8 cellular contexts compared by ENCODE assay signal in the genomic region with DNA sequence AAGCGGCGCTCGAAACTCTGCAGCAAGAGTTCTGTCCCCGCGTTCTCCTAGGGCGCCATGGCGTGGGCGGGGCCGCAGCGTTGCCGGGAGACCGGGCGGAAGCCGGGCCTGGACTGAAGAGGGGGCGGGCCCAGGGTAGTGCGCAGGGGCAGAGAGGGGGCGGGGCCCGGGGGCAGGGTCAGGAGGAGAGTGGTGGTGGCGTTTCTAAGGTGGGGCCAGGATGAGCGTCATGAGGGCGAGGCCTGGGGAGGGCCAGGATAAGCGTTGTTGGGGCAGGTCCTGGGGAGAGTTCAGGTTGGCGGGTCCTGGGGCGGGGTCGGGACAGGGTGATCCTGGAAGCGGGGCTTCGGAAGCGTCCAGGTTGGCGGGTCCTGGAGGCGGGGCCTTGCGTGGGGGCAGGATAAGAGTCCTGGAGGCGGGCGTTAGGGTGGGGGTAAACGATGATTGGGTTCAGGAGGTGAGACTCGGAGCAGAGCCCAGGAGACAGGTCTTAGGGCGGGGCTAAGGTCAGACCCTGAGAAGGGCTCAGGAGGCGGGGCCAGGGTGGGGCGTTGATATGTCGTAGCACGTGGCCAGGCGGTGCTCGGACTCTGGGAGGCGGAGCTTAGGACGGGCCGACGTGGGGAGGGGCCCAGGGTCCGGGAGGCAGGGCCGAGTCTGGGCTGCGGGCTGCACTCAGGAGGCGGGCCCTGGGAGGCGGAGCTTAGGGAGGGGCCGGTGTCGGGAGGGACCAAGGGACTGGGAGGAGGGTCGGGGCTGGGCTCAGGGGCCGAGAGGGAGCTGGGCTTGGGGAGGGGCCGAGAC.
DNase-seq lines count a peak whose midpoint lies in the region; ATAC-seq and TF ChIP-seq lines count a peak whose summit lies in the region.
"Not testable (repeated sequence)": the region's sequence is repeated elsewhere in the genome, so short reads cannot be mapped to it uniquely, and the experiment has no call there.

No MANE protein-coding gene starts in this region.

- not testable (repeated sequence) for H3K9me3 ChIP-seq in liver (ENCODE audit: control insufficient read depth in 4 of 4, low read length in 3 of 4)

- H3K4me1 ChIP-seq in liver (ENCODE audit: control insufficient read depth in 4 of 4, insufficient read depth in 4 of 4, low read length in 3 of 4) = not testable (repeated sequence)

- H3K27me3 ChIP-seq in liver (ENCODE audit: control insufficient read depth in 4 of 4, insufficient read depth in 4 of 4, low read length in 3 of 4) = not testable (repeated sequence)

- peak overlapping the region; percentile 53 to 75 (median 68) for H3K4me3 ChIP-seq in liver (ENCODE audit: low read depth in 1 of 3, low read length in 3 of 3)

- not testable (repeated sequence) for H3K9ac ChIP-seq in liver (ENCODE audit: low read depth in 1 of 2, low read length in 2 of 2)

- peak overlapping the region; percentile 79 to 86 for H3K27ac ChIP-seq in liver (ENCODE audit: low read depth in 1 of 2, low read length in 2 of 2)

- WGBS in liver = under 1% methylated on average over 56 of the region's 56 CpGs

- not testable (repeated sequence) for TF ChIP-seq RAD21 in liver (IDR thresholded peaks at IDR 0.05)

- peak; percentile 100 for ATAC-seq in GM19395 (IDR thresholded peaks at IDR 0.05; ENCODE audit: unreplicated experiment)
- peak; percentile 88 for ATAC-seq in HG03558 (IDR thresholded peaks at IDR 0.05; ENCODE audit: extremely low read depth, unreplicated experiment)

- H3K36me3 ChIP-seq in liver (ENCODE audit: control insufficient read depth in 4 of 4, insufficient read depth in 3 of 4, low read depth in 1 of 4, low read length in 3 of 4) = not testable (repeated sequence)

- TF ChIP-seq CTCF in liver (IDR thresholded peaks at IDR 0.05; ENCODE audit: low read depth, low read length, missing input control) = not testable (repeated sequence)

- DNase-seq in C1 segment of cervical spinal cord (lab: John Stamatoyannopoulos, UW) (peak; percentile 78 to 98 (median 96)), NCI-H748 (lab: John Stamatoyannopoulos, UW; ENCODE audit: unreplicated experiment) (peak; percentile 90), dermis blood vessel endothelial cell (peak; percentile 99)
- peak; percentile 99 for DNase-seq in activated CD4-positive, alpha-beta T cell treated with anti-CD3 and anti-CD28 coated beads, Interleukin-2, amount 50 U/mL, for 48 hours
- DNase-seq in stimulated activated CD4-positive, alpha-beta T cell treated with anti-CD3 and anti-CD28 coated beads, Interleukin-4, amount 100 ng/mL, for 24 hours = peak; percentile 99

TF ChIP-seq in liver, 16 proteins besides CTCF, POLR2A, EP300 and RAD21:
- TF ChIP-seq HNF4A (conservative IDR thresholded peaks at IDR 0.05) (peak; percentile 61 to 63), SP1 (IDR thresholded peaks at IDR 0.05) (peak; percentile 93), RXRA (IDR thresholded peaks at IDR 0.05) (peak; percentile 69 to 72), EGR1 (IDR thresholded peaks at IDR 0.05; ENCODE audit: low read depth in 2 of 2) (peak; percentile 69 to 70), HNF4G (IDR thresholded peaks at IDR 0.05) (peak; percentile 13), JUND (IDR thresholded peaks at IDR 0.05) (peak in 1 of 2 donors; percentile 35), NR2F2 (IDR thresholded peaks at IDR 0.05) (peak; percentile 91), YY1 (IDR thresholded peaks at IDR 0.05) (peak; percentile 80), GABPA (IDR thresholded peaks at IDR 0.05 in 1 of 2, conservative IDR thresholded peaks at IDR 0.05 in 1 of 2) (peak in 1 of 2 donors; percentile 58)
- TF ChIP-seq, protein P1, sequence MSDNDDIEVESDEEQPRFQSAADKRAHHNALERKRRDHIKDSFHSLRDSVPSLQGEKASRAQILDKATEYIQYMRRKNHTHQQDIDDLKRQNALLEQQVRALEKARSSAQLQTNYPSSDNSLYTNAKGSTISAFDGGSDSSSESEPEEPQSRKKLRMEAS (IDR thresholded peaks at IDR 0.05) = peak; percentile 23
- TF ChIP-seq, protein P2, sequence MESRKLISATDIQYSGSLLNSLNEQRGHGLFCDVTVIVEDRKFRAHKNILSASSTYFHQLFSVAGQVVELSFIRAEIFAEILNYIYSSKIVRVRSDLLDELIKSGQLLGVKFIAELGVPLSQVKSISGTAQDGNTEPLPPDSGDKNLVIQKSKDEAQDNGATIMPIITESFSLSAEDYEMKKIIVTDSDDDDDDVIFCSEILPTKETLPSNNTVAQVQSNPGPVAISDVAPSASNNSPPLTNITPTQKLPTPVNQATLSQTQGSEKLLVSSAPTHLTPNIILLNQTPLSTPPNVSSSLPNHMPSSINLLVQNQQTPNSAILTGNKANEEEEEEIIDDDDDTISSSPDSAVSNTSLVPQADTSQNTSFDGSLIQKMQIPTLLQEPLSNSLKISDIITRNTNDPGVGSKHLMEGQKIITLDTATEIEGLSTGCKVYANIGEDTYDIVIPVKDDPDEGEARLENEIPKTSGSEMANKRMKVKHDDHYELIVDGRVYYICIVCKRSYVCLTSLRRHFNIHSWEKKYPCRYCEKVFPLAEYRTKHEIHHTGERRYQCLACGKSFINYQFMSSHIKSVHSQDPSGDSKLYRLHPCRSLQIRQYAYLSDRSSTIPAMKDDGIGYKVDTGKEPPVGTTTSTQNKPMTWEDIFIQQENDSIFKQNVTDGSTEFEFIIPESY (IDR thresholded peaks at IDR 0.05) = peak; percentile 47
- TF ChIP-seq, protein P3, sequence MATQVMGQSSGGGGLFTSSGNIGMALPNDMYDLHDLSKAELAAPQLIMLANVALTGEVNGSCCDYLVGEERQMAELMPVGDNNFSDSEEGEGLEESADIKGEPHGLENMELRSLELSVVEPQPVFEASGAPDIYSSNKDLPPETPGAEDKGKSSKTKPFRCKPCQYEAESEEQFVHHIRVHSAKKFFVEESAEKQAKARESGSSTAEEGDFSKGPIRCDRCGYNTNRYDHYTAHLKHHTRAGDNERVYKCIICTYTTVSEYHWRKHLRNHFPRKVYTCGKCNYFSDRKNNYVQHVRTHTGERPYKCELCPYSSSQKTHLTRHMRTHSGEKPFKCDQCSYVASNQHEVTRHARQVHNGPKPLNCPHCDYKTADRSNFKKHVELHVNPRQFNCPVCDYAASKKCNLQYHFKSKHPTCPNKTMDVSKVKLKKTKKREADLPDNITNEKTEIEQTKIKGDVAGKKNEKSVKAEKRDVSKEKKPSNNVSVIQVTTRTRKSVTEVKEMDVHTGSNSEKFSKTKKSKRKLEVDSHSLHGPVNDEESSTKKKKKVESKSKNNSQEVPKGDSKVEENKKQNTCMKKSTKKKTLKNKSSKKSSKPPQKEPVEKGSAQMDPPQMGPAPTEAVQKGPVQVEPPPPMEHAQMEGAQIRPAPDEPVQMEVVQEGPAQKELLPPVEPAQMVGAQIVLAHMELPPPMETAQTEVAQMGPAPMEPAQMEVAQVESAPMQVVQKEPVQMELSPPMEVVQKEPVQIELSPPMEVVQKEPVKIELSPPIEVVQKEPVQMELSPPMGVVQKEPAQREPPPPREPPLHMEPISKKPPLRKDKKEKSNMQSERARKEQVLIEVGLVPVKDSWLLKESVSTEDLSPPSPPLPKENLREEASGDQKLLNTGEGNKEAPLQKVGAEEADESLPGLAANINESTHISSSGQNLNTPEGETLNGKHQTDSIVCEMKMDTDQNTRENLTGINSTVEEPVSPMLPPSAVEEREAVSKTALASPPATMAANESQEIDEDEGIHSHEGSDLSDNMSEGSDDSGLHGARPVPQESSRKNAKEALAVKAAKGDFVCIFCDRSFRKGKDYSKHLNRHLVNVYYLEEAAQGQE (IDR thresholded peaks at IDR 0.05) = peak; percentile 49
TF ChIP-seq in liver: peak in this region for 12; not testable (repeated sequence) for 4.

Comparison
In these comparisons a context has a peak if more than half of its experiments do, and no peak if none do; other contexts are left out.
1. Peak in every context shown above with its lines: DNase-seq, ATAC-seq, H3K4me3 ChIP-seq and H3K27ac ChIP-seq.